In the genomic region with DNA sequence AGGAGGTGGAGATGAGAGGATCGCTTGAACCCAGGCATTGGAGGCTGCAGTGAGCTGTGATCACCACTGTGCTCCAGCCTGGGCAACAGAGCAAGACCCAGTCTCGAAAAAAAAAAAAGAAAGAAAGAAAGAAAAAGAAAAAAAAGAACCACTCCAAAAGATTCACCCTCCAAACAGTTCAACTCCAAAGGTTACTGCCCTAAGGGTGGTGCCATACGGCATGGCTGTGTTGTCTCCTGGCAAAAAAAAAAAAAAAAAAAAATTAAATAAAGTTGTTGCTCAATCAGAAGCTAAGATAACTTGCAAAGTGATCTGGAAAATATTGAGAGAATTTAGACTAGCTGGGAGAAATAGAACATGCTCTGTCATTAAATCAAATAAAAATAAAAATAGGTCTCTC, we compare ENCODE assay signal across 2 cellular contexts.
TF ChIP-seq lines count a peak whose summit lies in the region.

No MANE protein-coding gene starts in this region.

TF ChIP-seq in HepG2, 621 proteins besides CTCF, POLR2A, EP300 and RAD21:
- TF ChIP-seq, protein P1, sequence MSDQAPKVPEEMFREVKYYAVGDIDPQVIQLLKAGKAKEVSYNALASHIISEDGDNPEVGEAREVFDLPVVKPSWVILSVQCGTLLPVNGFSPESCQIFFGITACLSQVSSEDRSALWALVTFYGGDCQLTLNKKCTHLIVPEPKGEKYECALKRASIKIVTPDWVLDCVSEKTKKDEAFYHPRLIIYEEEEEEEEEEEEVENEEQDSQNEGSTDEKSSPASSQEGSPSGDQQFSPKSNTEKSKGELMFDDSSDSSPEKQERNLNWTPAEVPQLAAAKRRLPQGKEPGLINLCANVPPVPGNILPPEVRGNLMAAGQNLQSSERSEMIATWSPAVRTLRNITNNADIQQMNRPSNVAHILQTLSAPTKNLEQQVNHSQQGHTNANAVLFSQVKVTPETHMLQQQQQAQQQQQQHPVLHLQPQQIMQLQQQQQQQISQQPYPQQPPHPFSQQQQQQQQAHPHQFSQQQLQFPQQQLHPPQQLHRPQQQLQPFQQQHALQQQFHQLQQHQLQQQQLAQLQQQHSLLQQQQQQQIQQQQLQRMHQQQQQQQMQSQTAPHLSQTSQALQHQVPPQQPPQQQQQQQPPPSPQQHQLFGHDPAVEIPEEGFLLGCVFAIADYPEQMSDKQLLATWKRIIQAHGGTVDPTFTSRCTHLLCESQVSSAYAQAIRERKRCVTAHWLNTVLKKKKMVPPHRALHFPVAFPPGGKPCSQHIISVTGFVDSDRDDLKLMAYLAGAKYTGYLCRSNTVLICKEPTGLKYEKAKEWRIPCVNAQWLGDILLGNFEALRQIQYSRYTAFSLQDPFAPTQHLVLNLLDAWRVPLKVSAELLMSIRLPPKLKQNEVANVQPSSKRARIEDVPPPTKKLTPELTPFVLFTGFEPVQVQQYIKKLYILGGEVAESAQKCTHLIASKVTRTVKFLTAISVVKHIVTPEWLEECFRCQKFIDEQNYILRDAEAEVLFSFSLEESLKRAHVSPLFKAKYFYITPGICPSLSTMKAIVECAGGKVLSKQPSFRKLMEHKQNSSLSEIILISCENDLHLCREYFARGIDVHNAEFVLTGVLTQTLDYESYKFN (CRISPR knock-in tag; conservative IDR thresholded peaks at IDR 0.05): no peak
- TF ChIP-seq, protein P2, sequence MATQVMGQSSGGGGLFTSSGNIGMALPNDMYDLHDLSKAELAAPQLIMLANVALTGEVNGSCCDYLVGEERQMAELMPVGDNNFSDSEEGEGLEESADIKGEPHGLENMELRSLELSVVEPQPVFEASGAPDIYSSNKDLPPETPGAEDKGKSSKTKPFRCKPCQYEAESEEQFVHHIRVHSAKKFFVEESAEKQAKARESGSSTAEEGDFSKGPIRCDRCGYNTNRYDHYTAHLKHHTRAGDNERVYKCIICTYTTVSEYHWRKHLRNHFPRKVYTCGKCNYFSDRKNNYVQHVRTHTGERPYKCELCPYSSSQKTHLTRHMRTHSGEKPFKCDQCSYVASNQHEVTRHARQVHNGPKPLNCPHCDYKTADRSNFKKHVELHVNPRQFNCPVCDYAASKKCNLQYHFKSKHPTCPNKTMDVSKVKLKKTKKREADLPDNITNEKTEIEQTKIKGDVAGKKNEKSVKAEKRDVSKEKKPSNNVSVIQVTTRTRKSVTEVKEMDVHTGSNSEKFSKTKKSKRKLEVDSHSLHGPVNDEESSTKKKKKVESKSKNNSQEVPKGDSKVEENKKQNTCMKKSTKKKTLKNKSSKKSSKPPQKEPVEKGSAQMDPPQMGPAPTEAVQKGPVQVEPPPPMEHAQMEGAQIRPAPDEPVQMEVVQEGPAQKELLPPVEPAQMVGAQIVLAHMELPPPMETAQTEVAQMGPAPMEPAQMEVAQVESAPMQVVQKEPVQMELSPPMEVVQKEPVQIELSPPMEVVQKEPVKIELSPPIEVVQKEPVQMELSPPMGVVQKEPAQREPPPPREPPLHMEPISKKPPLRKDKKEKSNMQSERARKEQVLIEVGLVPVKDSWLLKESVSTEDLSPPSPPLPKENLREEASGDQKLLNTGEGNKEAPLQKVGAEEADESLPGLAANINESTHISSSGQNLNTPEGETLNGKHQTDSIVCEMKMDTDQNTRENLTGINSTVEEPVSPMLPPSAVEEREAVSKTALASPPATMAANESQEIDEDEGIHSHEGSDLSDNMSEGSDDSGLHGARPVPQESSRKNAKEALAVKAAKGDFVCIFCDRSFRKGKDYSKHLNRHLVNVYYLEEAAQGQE (IDR thresholded peaks at IDR 0.05; ENCODE audit: borderline replicate concordance in 1 of 2, low read depth in 1 of 2, low read length in 2 of 2): no peak
- no peak for TF ChIP-seq NFIC (IDR thresholded peaks at IDR 0.05; ENCODE audit: low read length)
- TF ChIP-seq, protein P3, sequence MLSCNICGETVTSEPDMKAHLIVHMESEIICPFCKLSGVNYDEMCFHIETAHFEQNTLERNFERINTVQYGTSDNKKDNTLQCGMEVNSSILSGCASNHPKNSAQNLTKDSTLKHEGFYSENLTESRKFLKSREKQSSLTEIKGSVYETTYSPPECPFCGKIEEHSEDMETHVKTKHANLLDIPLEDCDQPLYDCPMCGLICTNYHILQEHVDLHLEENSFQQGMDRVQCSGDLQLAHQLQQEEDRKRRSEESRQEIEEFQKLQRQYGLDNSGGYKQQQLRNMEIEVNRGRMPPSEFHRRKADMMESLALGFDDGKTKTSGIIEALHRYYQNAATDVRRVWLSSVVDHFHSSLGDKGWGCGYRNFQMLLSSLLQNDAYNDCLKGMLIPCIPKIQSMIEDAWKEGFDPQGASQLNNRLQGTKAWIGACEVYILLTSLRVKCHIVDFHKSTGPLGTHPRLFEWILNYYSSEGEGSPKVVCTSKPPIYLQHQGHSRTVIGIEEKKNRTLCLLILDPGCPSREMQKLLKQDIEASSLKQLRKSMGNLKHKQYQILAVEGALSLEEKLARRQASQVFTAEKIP (CRISPR knock-in tag; IDR thresholded peaks at IDR 0.05; ENCODE audit: borderline replicate concordance): no peak
- TF ChIP-seq KLF12 (CRISPR knock-in tag; IDR thresholded peaks at IDR 0.05; ENCODE audit: borderline replicate concordance): no peak

TF ChIP-seq in WTC11, 78 proteins besides CTCF, POLR2A, EP300 and RAD21 (continued from another document):
- TF ChIP-seq, protein P4, sequence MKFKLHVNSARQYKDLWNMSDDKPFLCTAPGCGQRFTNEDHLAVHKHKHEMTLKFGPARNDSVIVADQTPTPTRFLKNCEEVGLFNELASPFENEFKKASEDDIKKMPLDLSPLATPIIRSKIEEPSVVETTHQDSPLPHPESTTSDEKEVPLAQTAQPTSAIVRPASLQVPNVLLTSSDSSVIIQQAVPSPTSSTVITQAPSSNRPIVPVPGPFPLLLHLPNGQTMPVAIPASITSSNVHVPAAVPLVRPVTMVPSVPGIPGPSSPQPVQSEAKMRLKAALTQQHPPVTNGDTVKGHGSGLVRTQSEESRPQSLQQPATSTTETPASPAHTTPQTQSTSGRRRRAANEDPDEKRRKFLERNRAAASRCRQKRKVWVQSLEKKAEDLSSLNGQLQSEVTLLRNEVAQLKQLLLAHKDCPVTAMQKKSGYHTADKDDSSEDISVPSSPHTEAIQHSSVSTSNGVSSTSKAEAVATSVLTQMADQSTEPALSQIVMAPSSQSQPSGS (CRISPR knock-in tag; IDR thresholded peaks at IDR 0.05; ENCODE audit: borderline replicate concordance, low read depth): no peak
TF ChIP-seq in WTC11: peak in this region for 0.
